In the genomic region with DNA sequence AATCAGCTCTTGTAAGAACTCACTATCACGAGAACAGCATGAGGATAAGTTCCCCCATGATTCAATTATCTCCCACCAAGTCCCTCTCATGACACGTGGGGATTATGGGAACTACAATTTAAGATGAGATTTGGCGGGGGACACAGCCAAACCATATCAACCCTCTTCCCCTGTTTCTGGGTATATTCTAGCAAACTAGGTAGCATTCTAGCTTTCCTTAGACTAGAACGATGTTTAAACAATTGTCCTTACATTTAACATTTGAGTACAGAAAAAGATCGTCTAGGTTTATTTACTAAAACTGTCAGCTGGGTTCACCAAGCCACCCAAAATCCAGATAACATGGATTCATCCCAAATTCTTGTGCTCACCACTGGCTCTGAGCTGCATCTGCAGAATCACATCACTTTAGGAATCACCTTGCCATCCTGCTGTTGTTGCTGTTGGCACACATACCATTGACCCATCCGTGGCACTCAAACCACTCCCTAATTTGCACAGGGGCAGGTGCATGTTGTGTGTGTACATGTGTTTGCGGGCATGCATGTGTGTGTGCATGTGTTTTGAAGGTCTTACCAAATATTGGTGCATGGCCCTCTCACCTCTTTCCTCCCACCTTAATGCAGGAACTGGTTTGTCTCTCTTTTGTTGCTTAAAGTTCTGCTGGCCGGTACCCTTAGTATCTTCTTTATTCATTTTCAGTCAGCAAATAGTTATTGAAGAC, we compare ENCODE assay signal across 3 cellular contexts.
A peak's percentile ranks its signal among the peaks of the same experiment; 100 is the strongest.
TF ChIP-seq lines count a peak whose summit lies in the region.

No MANE protein-coding gene starts in this region.

TF ChIP-seq in GM23338, 12 proteins besides CTCF, POLR2A, EP300 and RAD21 (continues in another document):
- no peak for TF ChIP-seq ZNF114 (CRISPR knock-in tag; IDR thresholded peaks at IDR 0.05)
- no peak for TF ChIP-seq ZNF331 (CRISPR knock-in tag; IDR thresholded peaks at IDR 0.05; ENCODE audit: low read depth)
- TF ChIP-seq EZH2 (IDR thresholded peaks at IDR 0.05; ENCODE audit: low read depth, unreplicated experiment) = no peak
- TF ChIP-seq JUNB (IDR thresholded peaks at IDR 0.05; ENCODE audit: unreplicated experiment) = no peak
- TF ChIP-seq EZH2phosphoT487 (IDR thresholded peaks at IDR 0.05; ENCODE audit: unreplicated experiment) = no peak
- TF ChIP-seq NANOG (IDR thresholded peaks at IDR 0.05; ENCODE audit: borderline replicate concordance) = no peak
- TF ChIP-seq REST (IDR thresholded peaks at IDR 0.05; ENCODE audit: unreplicated experiment) = no peak

TF ChIP-seq in HEK293, 187 proteins besides CTCF, POLR2A, EP300 and RAD21:
- TF ChIP-seq, protein P1, sequence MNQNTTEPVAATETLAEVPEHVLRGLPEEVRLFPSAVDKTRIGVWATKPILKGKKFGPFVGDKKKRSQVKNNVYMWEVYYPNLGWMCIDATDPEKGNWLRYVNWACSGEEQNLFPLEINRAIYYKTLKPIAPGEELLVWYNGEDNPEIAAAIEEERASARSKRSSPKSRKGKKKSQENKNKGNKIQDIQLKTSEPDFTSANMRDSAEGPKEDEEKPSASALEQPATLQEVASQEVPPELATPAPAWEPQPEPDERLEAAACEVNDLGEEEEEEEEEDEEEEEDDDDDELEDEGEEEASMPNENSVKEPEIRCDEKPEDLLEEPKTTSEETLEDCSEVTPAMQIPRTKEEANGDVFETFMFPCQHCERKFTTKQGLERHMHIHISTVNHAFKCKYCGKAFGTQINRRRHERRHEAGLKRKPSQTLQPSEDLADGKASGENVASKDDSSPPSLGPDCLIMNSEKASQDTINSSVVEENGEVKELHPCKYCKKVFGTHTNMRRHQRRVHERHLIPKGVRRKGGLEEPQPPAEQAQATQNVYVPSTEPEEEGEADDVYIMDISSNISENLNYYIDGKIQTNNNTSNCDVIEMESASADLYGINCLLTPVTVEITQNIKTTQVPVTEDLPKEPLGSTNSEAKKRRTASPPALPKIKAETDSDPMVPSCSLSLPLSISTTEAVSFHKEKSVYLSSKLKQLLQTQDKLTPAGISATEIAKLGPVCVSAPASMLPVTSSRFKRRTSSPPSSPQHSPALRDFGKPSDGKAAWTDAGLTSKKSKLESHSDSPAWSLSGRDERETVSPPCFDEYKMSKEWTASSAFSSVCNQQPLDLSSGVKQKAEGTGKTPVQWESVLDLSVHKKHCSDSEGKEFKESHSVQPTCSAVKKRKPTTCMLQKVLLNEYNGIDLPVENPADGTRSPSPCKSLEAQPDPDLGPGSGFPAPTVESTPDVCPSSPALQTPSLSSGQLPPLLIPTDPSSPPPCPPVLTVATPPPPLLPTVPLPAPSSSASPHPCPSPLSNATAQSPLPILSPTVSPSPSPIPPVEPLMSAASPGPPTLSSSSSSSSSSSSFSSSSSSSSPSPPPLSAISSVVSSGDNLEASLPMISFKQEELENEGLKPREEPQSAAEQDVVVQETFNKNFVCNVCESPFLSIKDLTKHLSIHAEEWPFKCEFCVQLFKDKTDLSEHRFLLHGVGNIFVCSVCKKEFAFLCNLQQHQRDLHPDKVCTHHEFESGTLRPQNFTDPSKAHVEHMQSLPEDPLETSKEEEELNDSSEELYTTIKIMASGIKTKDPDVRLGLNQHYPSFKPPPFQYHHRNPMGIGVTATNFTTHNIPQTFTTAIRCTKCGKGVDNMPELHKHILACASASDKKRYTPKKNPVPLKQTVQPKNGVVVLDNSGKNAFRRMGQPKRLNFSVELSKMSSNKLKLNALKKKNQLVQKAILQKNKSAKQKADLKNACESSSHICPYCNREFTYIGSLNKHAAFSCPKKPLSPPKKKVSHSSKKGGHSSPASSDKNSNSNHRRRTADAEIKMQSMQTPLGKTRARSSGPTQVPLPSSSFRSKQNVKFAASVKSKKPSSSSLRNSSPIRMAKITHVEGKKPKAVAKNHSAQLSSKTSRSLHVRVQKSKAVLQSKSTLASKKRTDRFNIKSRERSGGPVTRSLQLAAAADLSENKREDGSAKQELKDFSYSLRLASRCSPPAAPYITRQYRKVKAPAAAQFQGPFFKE (tag by site-specific recombination; IDR thresholded peaks at IDR 0.05; ENCODE audit: borderline replicate concordance) = no peak
- TF ChIP-seq PRDM10 (tag by site-specific recombination; IDR thresholded peaks at IDR 0.05) (peak; percentile 69; the same call in 1 of the 2 replicates), ZNF501 (tag by site-specific recombination; IDR thresholded peaks at IDR 0.05) (no peak), SCRT1 (tag by site-specific recombination; IDR thresholded peaks at IDR 0.05; ENCODE audit: borderline replicate concordance) (no peak), ZSCAN23 (tag by site-specific recombination; IDR thresholded peaks at IDR 0.05) (no peak), ZNF529 (tag by site-specific recombination; IDR thresholded peaks at IDR 0.05; ENCODE audit: insufficient replicate concordance) (no peak)

TF ChIP-seq in K562, 482 proteins besides CTCF, POLR2A, EP300 and RAD21:
- TF ChIP-seq PRDM10 (IDR thresholded peaks at IDR 0.05; ENCODE audit: partially characterized antibody) = peak; percentile 80
- TF ChIP-seq POU5F1 (IDR thresholded peaks at IDR 0.05; ENCODE audit: borderline replicate concordance, low read depth, low read length, partially characterized antibody) = no peak
- no peak for TF ChIP-seq ZNF76 (CRISPR knock-in tag; IDR thresholded peaks at IDR 0.05; ENCODE audit: borderline replicate concordance)
- TF ChIP-seq MEIS2 (IDR thresholded peaks at IDR 0.05; ENCODE audit: partially characterized antibody) = no peak
